ENCODE assay signal across 21 cellular contexts in genomic region chr3:182303169-182303568, GRCh38.
DNase-seq lines count a peak whose midpoint lies in the region; FAIRE-seq lines count a peak whose summit lies in the region.
"Had no signal": no experiment of that assay in that cellular context is flagged by ENCODE, and none has a peak within 500 bp of the region (broad histone marks: within the 10 kb centered on the region; RNA-seq: fewer than 3 reads in every experiment).

No MANE protein-coding gene starts in this region.

- DNase-seq in NCI-H146 (lab: John Stamatoyannopoulos, UW) (peak; percentile 28), NCI-H146 treated with DMSO at 0.1 percent for 48 hours (lab: John Stamatoyannopoulos, UW; ENCODE audit: unreplicated experiment) (no peak), NCI-H2029 treated with DMSO at 0.1 percent for 48 hours (lab: John Stamatoyannopoulos, UW) (peak; percentile 57), epidermal melanocyte (ENCODE audit: insufficient read length, low spot score) (peak; percentile 34), putamen (ENCODE audit: low spot score) (peak; percentile 50), HTR-8/SVneo (ENCODE audit: insufficient read length, low spot score) (no peak), iPS-NIHi11 (ENCODE audit: low spot score) (no peak)
- no peak for DNase-seq in stimulated activated CD4-positive, alpha-beta T cell treated with anti-CD3 and anti-CD28 coated beads, Interleukin-12 subunit alpha, Interleukin-12 subunit beta, amount 100 ng/mL, for 4 hours
- DNase-seq: Caco-2, DND-41, GDM1, KBM-7, NCI-H1048, NCI-H187, NCI-H226, NCI-H748 treated with DMSO at 0.1 percent for 48 hours, SIG-M5 had no signal

- FAIRE-seq in HTR-8/SVneo (lab: Jason Lieb, UNC) = no peak
- FAIRE-seq: A204.1, GM12892, GM19239, RCC 7860 had no signal

Comparison
In these comparisons a context has a peak if more than half of its experiments do, and no peak if none do; other contexts are left out.
1. DNase-seq: peak in NCI-H146 (single experiment), NCI-H2029 treated with DMSO at 0.1 percent for 48 hours (single experiment), epidermal melanocyte (single experiment) and putamen (single experiment); none in NCI-H146 treated with DMSO at 0.1 percent for 48 hours (single experiment), HTR-8/SVneo (single experiment), iPS-NIHi11 (single experiment) and stimulated activated CD4-positive, alpha-beta T cell treated with anti-CD3 and anti-CD28 coated beads, Interleukin-12 subunit alpha, Interleukin-12 subunit beta, amount 100 ng/mL, for 4 hours (single experiment).